In the genomic region with DNA sequence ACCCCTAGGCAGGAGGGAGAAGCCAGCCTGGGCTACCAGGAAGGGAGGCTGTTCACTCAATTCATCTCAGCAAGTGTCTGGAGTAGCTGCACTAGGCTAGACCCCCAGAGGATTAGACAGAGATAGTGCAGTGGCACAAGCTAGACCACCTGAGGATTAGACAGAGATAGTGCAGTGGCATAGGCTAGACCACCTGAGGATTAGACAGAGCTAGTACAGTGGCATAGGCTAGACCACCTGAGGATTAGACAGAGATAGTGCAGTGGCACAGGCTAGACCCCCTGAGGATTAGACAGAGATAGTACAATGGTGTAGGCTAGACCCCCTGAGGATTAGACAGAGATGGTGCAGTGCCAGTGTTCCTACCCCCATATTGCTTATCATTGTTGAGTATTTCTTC, we compare ENCODE assay signal across 11 cellular contexts.
DNase-seq lines count a peak whose midpoint lies in the region; ATAC-seq and TF ChIP-seq lines count a peak whose summit lies in the region.
"Had no signal": no experiment of that assay in that cellular context is flagged by ENCODE, and none has a peak within 500 bp of the region (broad histone marks: within the 10 kb centered on the region; RNA-seq: fewer than 3 reads in every experiment).

No MANE protein-coding gene starts in this region.

- H3K4me1 ChIP-seq in BLaER1 treated with 17β-estradiol and CSF1 and Interleukin-3, amounts not matched to agents 10 nM and 100 nM: peaks cover 21 to 52% (median 45%) of the 10 kb centered on the region in 10 experiments
- peaks cover 44% of the 10 kb centered on the region for H3K4me1 ChIP-seq in DND-41 (ENCODE audit: insufficient read depth, low read length)
- H3K4me1 ChIP-seq: HAP-1 had no signal

- no peak overlapping the region for H2AFZ ChIP-seq in DND-41 (ENCODE audit: low read depth, low read length)

- no peak for ATAC-seq in DND-41 (ENCODE audit: insufficient read depth, low read depth)
- ATAC-seq in HG03039 (IDR thresholded peaks at IDR 0.05; ENCODE audit: unreplicated experiment): no peak
- ATAC-seq in HG03460 (IDR thresholded peaks at IDR 0.05; ENCODE audit: unreplicated experiment): no peak

- H3K36me3 ChIP-seq in BLaER1 treated with 17β-estradiol and CSF1 and Interleukin-3, amounts not matched to agents 10 nM and 100 nM: no peaks in the 10 kb centered on the region
- H3K36me3 ChIP-seq in DND-41 (ENCODE audit: insufficient read depth, low read length): no peaks in the 10 kb centered on the region
- H3K36me3 ChIP-seq: HAP-1 had no signal

- peak overlapping the region in 8 of 11 experiments; percentile 65 to 79 (median 77); a peak in 12 of 22 replicates for H3K4me2 ChIP-seq in BLaER1 treated with 17β-estradiol and CSF1 and Interleukin-3, amounts not matched to agents 10 nM and 100 nM
- no peak overlapping the region for H3K4me2 ChIP-seq in DND-41 (ENCODE audit: insufficient read depth, low read length)

- DNase-seq in DND-41 (no peak), substantia nigra (lab: John Stamatoyannopoulos, UW) (no peak)
- no peak for DNase-seq in activated CD8-positive, alpha-beta memory T cell treated with anti-CD3 and anti-CD28 coated beads for 24 hours
- DNase-seq: ACHN, HFFc6 had no signal

- H3K27me3 ChIP-seq in BLaER1 treated with 17β-estradiol and CSF1 and Interleukin-3, amounts not matched to agents 10 nM and 100 nM: no peaks in the 10 kb centered on the region
- H3K27me3 ChIP-seq in DND-41 (ENCODE audit: insufficient read depth, low read length, poor library complexity) (peaks cover 3% of the 10 kb centered on the region), layer of hippocampus (ENCODE audit: control insufficient read depth, insufficient read depth, low read length) (no peaks in the 10 kb centered on the region)

- H4K20me1 ChIP-seq in BLaER1 treated with 17β-estradiol and CSF1 and Interleukin-3, amounts not matched to agents 10 nM and 100 nM: no peaks in the 10 kb centered on the region
- H4K20me1 ChIP-seq in DND-41 (ENCODE audit: insufficient read depth, low read length): no peaks in the 10 kb centered on the region

- H3K9me3 ChIP-seq in BLaER1 treated with 17β-estradiol and CSF1 and Interleukin-3, amounts not matched to agents 10 nM and 100 nM (replicated peaks in 1 of 11): no peaks in the 10 kb centered on the region
- H3K9me3 ChIP-seq in DND-41 (ENCODE audit: insufficient read depth, low read length, severe bottlenecking): peaks cover 7% of the 10 kb centered on the region
- H3K9me3 ChIP-seq: HAP-1 had no signal

- TF ChIP-seq CTCF in DND-41 (IDR thresholded peaks at IDR 0.05; ENCODE audit: borderline replicate concordance, extremely low read depth, low read length, poor library complexity, severe bottlenecking): no peak

- H3K9ac ChIP-seq in BLaER1 treated with 17β-estradiol and CSF1 and Interleukin-3, amounts not matched to agents 10 nM and 100 nM: no peak overlapping the region
- no peak overlapping the region for H3K9ac ChIP-seq in DND-41 (ENCODE audit: low read depth, low read length)

- H3K27ac ChIP-seq in BLaER1 treated with 17β-estradiol and CSF1 and Interleukin-3, amounts not matched to agents 10 nM and 100 nM: no peak overlapping the region
- H3K27ac ChIP-seq in DND-41 (ENCODE audit: low read length) (peak overlapping the region; percentile 33; the same call in 1 of the 2 replicates), layer of hippocampus (ENCODE audit: low read depth, low read length) (peak overlapping the region; percentile 92), substantia nigra (ENCODE audit: low read depth, low read length, poor library complexity, severe bottlenecking) (peak overlapping the region; percentile 94)
- H3K27ac ChIP-seq: C4-2B had no signal

- H3K79me2 ChIP-seq in DND-41 (ENCODE audit: insufficient read depth, low read length): no peaks in the 10 kb centered on the region

- no peak overlapping the region for H3K4me3 ChIP-seq in BLaER1 treated with 17β-estradiol and CSF1 and Interleukin-3, amounts not matched to agents 10 nM and 100 nM
- no peak overlapping the region for H3K4me3 ChIP-seq in DND-41 (ENCODE audit: low read depth in 1 of 2, low read length in 2 of 2)
- H3K4me3 ChIP-seq: HAP-1 had no signal

Comparison
In these comparisons a context has a peak if more than half of its experiments do, and no peak if none do; other contexts are left out.
1. H3K27ac ChIP-seq: peak in DND-41 (single experiment), layer of hippocampus (single experiment) and substantia nigra (single experiment); none in BLaER1 treated with 17β-estradiol and CSF1 and Interleukin-3, amounts not matched to agents 10 nM and 100 nM (0 of 11).